8 cellular contexts compared by ENCODE assay signal in genomic region chr11:119196833-119197483, GRCh38.
DNase-seq lines count a peak whose midpoint lies in the region; ATAC-seq lines count a peak whose summit lies in the region.

No MANE protein-coding gene starts in this region.

- no peak overlapping the region for H3K4me3 ChIP-seq in SK-N-MC

- peaks cover 22% of the 10 kb centered on the region for H3K27me3 Mint-ChIP-seq in activated naive CD4-positive, alpha-beta T cell treated with anti-CD3 and anti-CD28 coated beads, Interleukin-2, amount 10 ng/mL, durations not matched to agents 7 days and 5 days

- ATAC-seq in GM21529 (IDR thresholded peaks at IDR 0.05; ENCODE audit: unreplicated experiment) = peak; percentile 64
- no peak for ATAC-seq in GM19324 (IDR thresholded peaks at IDR 0.05; ENCODE audit: low FRiP score, unreplicated experiment)

- H3K9me3 ChIP-seq in SK-N-MC (ENCODE audit: low read depth, low read length) = no peaks in the 10 kb centered on the region

- no peak overlapping the region for H3K27ac Mint-ChIP-seq in activated naive CD4-positive, alpha-beta T cell treated with anti-CD3 and anti-CD28 coated beads, Interleukin-2, amount 10 ng/mL, durations not matched to agents 7 days and 5 days

- H3K36me3 ChIP-seq in SK-N-MC (ENCODE audit: insufficient read depth, low read length) = no peaks in the 10 kb centered on the region

- CTCF ChIA-PET in activated naive CD4-positive, alpha-beta T cell treated with anti-CD3 and anti-CD28 coated beads, Interleukin-2, amount 10 ng/mL, durations not matched to agents 7 days and 5 days (lab: Charles Lee) = interaction anchor here (0.6 to 2.8 kb wide), 43 partner anchors 8 to 202 kb away, joined by 3 to 26 read pairs (median 4); partner anchors contain the start of genes ABCG4, C2CD2L, CBL and DPAGT1

- no peak overlapping the region for H3K4me3 Mint-ChIP-seq in activated naive CD4-positive, alpha-beta T cell treated with anti-CD3 and anti-CD28 coated beads, Interleukin-2, amount 10 ng/mL, durations not matched to agents 7 days and 5 days

- no peaks in the 10 kb centered on the region for H3K9me3 Mint-ChIP-seq in activated naive CD4-positive, alpha-beta T cell treated with anti-CD3 and anti-CD28 coated beads, Interleukin-2, amount 10 ng/mL, durations not matched to agents 7 days and 5 days

- H3K36me3 Mint-ChIP-seq in activated naive CD4-positive, alpha-beta T cell treated with anti-CD3 and anti-CD28 coated beads, Interleukin-2, amount 10 ng/mL, durations not matched to agents 7 days and 5 days = no peaks in the 10 kb centered on the region

- DNase-seq in C1 segment of cervical spinal cord (lab: John Stamatoyannopoulos, UW) (peak in 9 of 14 donors; percentile 4 to 62 (median 15)), NCI-H1105 treated with DMSO at 0.1 percent for 48 hours (lab: John Stamatoyannopoulos, UW) (peak; percentile 92), SK-N-MC (ENCODE audit: low read depth, low spot score) (peak; percentile 64), glomerular visceral epithelial cell (ENCODE audit: extremely low spot score) (peak; percentile 85), pons (ENCODE audit: low spot score) (peak; percentile 76)
- peak; percentile 82 for DNase-seq in activated naive CD4-positive, alpha-beta T cell treated with anti-CD3 and anti-CD28 coated beads, Interleukin-2, amount 10 ng/mL, durations not matched to agents 7 days and 5 days

- H3K4me1 Mint-ChIP-seq in activated naive CD4-positive, alpha-beta T cell treated with anti-CD3 and anti-CD28 coated beads, Interleukin-2, amount 10 ng/mL, durations not matched to agents 7 days and 5 days = peaks cover 10% of the 10 kb centered on the region

- H3K27ac ChIP-seq in SK-N-MC = no peak overlapping the region

- H3K9ac ChIP-seq in SK-N-MC (ENCODE audit: insufficient read length) = no peak overlapping the region

Comparison
In these comparisons a context has a peak if more than half of its experiments do, and no peak if none do; other contexts are left out.
1. DNase-seq: peak in every context shown above with its lines; median percentile 92 in NCI-H1105 treated with DMSO at 0.1 percent for 48 hours; 85 in glomerular visceral epithelial cell; 82 in activated naive CD4-positive, alpha-beta T cell treated with anti-CD3 and anti-CD28 coated beads, Interleukin-2, amount 10 ng/mL, durations not matched to agents 7 days and 5 days; 76 in pons; 64 in SK-N-MC; 15 in C1 segment of cervical spinal cord.